In genomic region chr9:70998962-70999361, GRCh38 we compare ENCODE assay signal across 28 cellular contexts.
DNase-seq lines count a peak whose midpoint lies in the region; ATAC-seq and TF ChIP-seq lines count a peak whose summit lies in the region.
"Had no signal": no experiment of that assay in that cellular context is flagged by ENCODE, and none has a peak within 500 bp of the region (broad histone marks: within the 10 kb centered on the region; RNA-seq: fewer than 3 reads in every experiment).

No MANE protein-coding gene starts in this region.

- H3K36me3 Mint-ChIP-seq in activated CD8-positive, alpha-beta memory T cell treated with anti-CD3 and anti-CD28 coated beads, Interleukin-2, amount 10 ng/mL, durations not matched to agents 7 days and 5 days, result no peaks in the 10 kb centered on the region
- H3K36me3 Mint-ChIP-seq in activated T-cell treated with anti-CD3 and anti-CD28 coated beads, Interleukin-2, amount 50 U/mL, for 24 hours (ENCODE audit: low read depth), result no peaks in the 10 kb centered on the region
- H3K36me3 Mint-ChIP-seq: activated naive CD4-positive, alpha-beta T cell treated with anti-CD3 and anti-CD28 coated beads, Interleukin-2, amount 10 ng/mL, durations not matched to agents 7 days and 5 days; T-cell; type B pancreatic cell had no signal

- H3K27me3 Mint-ChIP-seq in activated CD8-positive, alpha-beta memory T cell treated with anti-CD3 and anti-CD28 coated beads, Interleukin-2, amount 10 ng/mL, durations not matched to agents 7 days and 5 days, result no peaks in the 10 kb centered on the region
- H3K27me3 Mint-ChIP-seq in activated T-cell treated with anti-CD3 and anti-CD28 coated beads, Interleukin-2, amount 50 U/mL, for 24 hours, result no peaks in the 10 kb centered on the region
- H3K27me3 Mint-ChIP-seq: activated naive CD4-positive, alpha-beta T cell treated with anti-CD3 and anti-CD28 coated beads, Interleukin-2, amount 10 ng/mL, durations not matched to agents 7 days and 5 days; CD4-positive, alpha-beta T cell; dendritic cell treated with granulocyte-macrophage colony-stimulating factor and Interleukin-4, amounts not matched to agents 40 ng/mL and 50 ng/mL, for 4 days; type B pancreatic cell had no signal

- no peaks in the 10 kb centered on the region for H3K4me1 ChIP-seq in RWPE2 (ENCODE audit: insufficient read depth, poor library complexity, severe bottlenecking)
- H3K4me1 ChIP-seq: esophagus squamous epithelium had no signal

- TF ChIP-seq CTCF in RWPE2 (IDR thresholded peaks at IDR 0.05; ENCODE audit: poor library complexity, severe bottlenecking) (no peak), foreskin fibroblast (IDR thresholded peaks at IDR 0.05; ENCODE audit: low read depth, low read length) (no peak)

- H3K36me3 ChIP-seq in RWPE2 (ENCODE audit: low read depth), result no peaks in the 10 kb centered on the region
- H3K36me3 ChIP-seq: esophagus squamous epithelium, neural progenitor cell, SJSA1 had no signal

- CTCF ChIA-PET in activated CD8-positive, alpha-beta memory T cell treated with anti-CD3 and anti-CD28 coated beads, Interleukin-2, amount 10 ng/mL, durations not matched to agents 7 days and 5 days (lab: Charles Lee), result no interaction called here

- no peak overlapping the region for H3K4me3 Mint-ChIP-seq in activated CD8-positive, alpha-beta memory T cell treated with anti-CD3 and anti-CD28 coated beads, Interleukin-2, amount 10 ng/mL, durations not matched to agents 7 days and 5 days
- no peak overlapping the region for H3K4me3 Mint-ChIP-seq in activated T-cell treated with anti-CD3 and anti-CD28 coated beads, Interleukin-2, amount 50 U/mL, for 24 hours
- H3K4me3 Mint-ChIP-seq: activated naive CD4-positive, alpha-beta T cell treated with anti-CD3 and anti-CD28 coated beads, Interleukin-2, amount 10 ng/mL, durations not matched to agents 7 days and 5 days; activated T-helper 1 cell treated with anti-CD3 and anti-CD28 coated beads, Interleukin-12 subunit alpha, Interleukin-12 subunit beta, Interleukin-2, Interleukin-4 antibody, amounts not matched to agents 30 ng/mL and 10 ng/mL and 1 ng/mL, durations not matched to agents 14 hours and 24 hours and 36 hours; CD4-positive, alpha-beta T cell; dendritic cell treated with granulocyte-macrophage colony-stimulating factor and Interleukin-4, amounts not matched to agents 40 ng/mL and 50 ng/mL, for 4 days; neural progenitor cell; T-cell; type B pancreatic cell had no signal

- H3K4me1 Mint-ChIP-seq in activated CD8-positive, alpha-beta memory T cell treated with anti-CD3 and anti-CD28 coated beads, Interleukin-2, amount 10 ng/mL, durations not matched to agents 7 days and 5 days, result no peaks in the 10 kb centered on the region
- H3K4me1 Mint-ChIP-seq in activated T-cell treated with anti-CD3 and anti-CD28 coated beads, Interleukin-2, amount 50 U/mL, for 24 hours (ENCODE audit: low read depth), result no peaks in the 10 kb centered on the region
- H3K4me1 Mint-ChIP-seq: activated naive CD4-positive, alpha-beta T cell treated with anti-CD3 and anti-CD28 coated beads, Interleukin-2, amount 10 ng/mL, durations not matched to agents 7 days and 5 days; T-cell had no signal

- no peaks in the 10 kb centered on the region for H3K9me3 ChIP-seq in RWPE2 (ENCODE audit: severe bottlenecking)
- H3K9me3 ChIP-seq: esophagus squamous epithelium, SJSA1 had no signal

- no peak overlapping the region for H3K27ac Mint-ChIP-seq in activated CD8-positive, alpha-beta memory T cell treated with anti-CD3 and anti-CD28 coated beads, Interleukin-2, amount 10 ng/mL, durations not matched to agents 7 days and 5 days
- H3K27ac Mint-ChIP-seq in activated T-cell treated with anti-CD3 and anti-CD28 coated beads, Interleukin-2, amount 50 U/mL, for 24 hours, result no peak overlapping the region
- H3K27ac Mint-ChIP-seq: activated naive CD4-positive, alpha-beta T cell treated with anti-CD3 and anti-CD28 coated beads, Interleukin-2, amount 10 ng/mL, durations not matched to agents 7 days and 5 days; activated T-helper 1 cell treated with anti-CD3 and anti-CD28 coated beads, Interleukin-12 subunit alpha, Interleukin-12 subunit beta, Interleukin-2, Interleukin-4 antibody, amounts not matched to agents 30 ng/mL and 10 ng/mL and 1 ng/mL, durations not matched to agents 14 hours and 24 hours and 36 hours; CD4-positive, alpha-beta T cell; dendritic cell treated with granulocyte-macrophage colony-stimulating factor and Interleukin-4, amounts not matched to agents 40 ng/mL and 50 ng/mL, for 4 days; neural progenitor cell; T-cell; type B pancreatic cell had no signal

- no peak overlapping the region for H3K4me3 ChIP-seq in RWPE2 (ENCODE audit: severe bottlenecking)
- no peak overlapping the region for H3K4me3 ChIP-seq in foreskin fibroblast (ENCODE audit: low read depth in 1 of 2, low read length in 2 of 2)
- H3K4me3 ChIP-seq: esophagus squamous epithelium, K562, neural progenitor cell, SJSA1 had no signal

- DNase-seq in ELR (ENCODE audit: low read depth), result peak; percentile 35
- DNase-seq in RWPE2 (ENCODE audit: low spot score), result no peak
- peak; percentile 30 to 68 for DNase-seq in foreskin fibroblast
- no peak for DNase-seq in activated CD8-positive, alpha-beta memory T cell treated with anti-CD3 and anti-CD28 coated beads, Interleukin-2, amount 10 ng/mL, durations not matched to agents 7 days and 5 days
- DNase-seq in activated T-cell treated with anti-CD3 and anti-CD28 coated beads, Interleukin-2, amount 50 U/mL, for 24 hours, result no peak
- no peak for DNase-seq in NOMO-1 treated with DMSO at 0.1 percent for 48 hours (lab: John Stamatoyannopoulos, UW; ENCODE audit: unreplicated experiment)
- DNase-seq: activated CD4-positive, alpha-beta T cell treated with anti-CD3 and anti-CD28 coated beads, Interleukin-2, amount 50 U/mL, for 4 hours; activated CD4-positive, CD25-positive, alpha-beta regulatory T cell; activated naive CD4-positive, alpha-beta T cell treated with anti-CD3 and anti-CD28 coated beads, Interleukin-2, amount 10 ng/mL, durations not matched to agents 7 days and 5 days; amygdala; CD4-positive, alpha-beta T cell; esophagus squamous epithelium; H7; mammary epithelial cell; MM.1S; NCI-H2029 treated with DMSO at 0.1 percent for 48 hours; NCI-H2227 treated with DMSO at 0.1 percent for 48 hours; right cardiac atrium; stimulated activated CD4-positive, alpha-beta T cell treated with anti-CD3 and anti-CD28 coated beads, Interleukin-12 subunit alpha, Interleukin-12 subunit beta, amount 100 ng/mL, for 4 hours; stimulated activated CD4-positive, alpha-beta T cell treated with anti-CD3 and anti-CD28 coated beads, Interleukin-4, amount 100 ng/mL, for 1 hour; T-cell had no signal

- H3K27ac ChIP-seq in RWPE2 (ENCODE audit: poor library complexity, severe bottlenecking), result no peak overlapping the region
- H3K27ac ChIP-seq: esophagus squamous epithelium, SJSA1 had no signal

- ATAC-seq in RWPE2 (ENCODE audit: low read depth) (peak; percentile 44; the same call in 2 of the 3 replicates), HG03175 (IDR thresholded peaks at IDR 0.05; ENCODE audit: unreplicated experiment) (no peak)
- no peak for ATAC-seq in activated CD8-positive, alpha-beta memory T cell treated with anti-CD3 and anti-CD28 coated beads, Interleukin-2, amount 10 ng/mL, durations not matched to agents 7 days and 5 days
- ATAC-seq: K562, right cardiac atrium, T-cell had no signal

- H3K9me3 Mint-ChIP-seq in activated CD8-positive, alpha-beta memory T cell treated with anti-CD3 and anti-CD28 coated beads, Interleukin-2, amount 10 ng/mL, durations not matched to agents 7 days and 5 days (ENCODE audit: low read depth), result no peaks in the 10 kb centered on the region
- H3K9me3 Mint-ChIP-seq in activated T-cell treated with anti-CD3 and anti-CD28 coated beads, Interleukin-2, amount 50 U/mL, for 24 hours, result no peaks in the 10 kb centered on the region
- H3K9me3 Mint-ChIP-seq: activated naive CD4-positive, alpha-beta T cell treated with anti-CD3 and anti-CD28 coated beads, Interleukin-2, amount 10 ng/mL, durations not matched to agents 7 days and 5 days; activated T-helper 1 cell treated with anti-CD3 and anti-CD28 coated beads, Interleukin-12 subunit alpha, Interleukin-12 subunit beta, Interleukin-2, Interleukin-4 antibody, amounts not matched to agents 30 ng/mL and 10 ng/mL and 1 ng/mL, durations not matched to agents 14 hours and 24 hours and 36 hours; CD4-positive, alpha-beta T cell; type B pancreatic cell had no signal

- no peaks in the 10 kb centered on the region for H3K27me3 ChIP-seq in RWPE2 (ENCODE audit: insufficient read depth, poor library complexity, severe bottlenecking)
- H3K27me3 ChIP-seq: esophagus squamous epithelium, neural progenitor cell, SJSA1 had no signal

Comparison
In these comparisons a context has a peak if more than half of its experiments do, and no peak if none do; other contexts are left out.
1. DNase-seq: peak in ELR (single experiment) and foreskin fibroblast (2 of 2); none in RWPE2 (single experiment), activated CD8-positive, alpha-beta memory T cell treated with anti-CD3 and anti-CD28 coated beads, Interleukin-2, amount 10 ng/mL, durations not matched to agents 7 days and 5 days (single experiment), activated T-cell treated with anti-CD3 and anti-CD28 coated beads, Interleukin-2, amount 50 U/mL, for 24 hours (single experiment) and NOMO-1 treated with DMSO at 0.1 percent for 48 hours (single experiment).